Comparison of ENCODE assay signal across 18 cellular contexts in genomic region chr16:56549744-56550385, GRCh38. TPM values are rescaled to one million over a fixed set of nuclear protein-coding genes. Genes with fewer than 3 reads are reported as not detected.
DNase-seq lines count a peak whose midpoint lies in the region; ATAC-seq and TF ChIP-seq lines count a peak whose summit lies in the region.
"Had no signal": no experiment of that assay in that cellular context is flagged by ENCODE, and none has a peak within 500 bp of the region (broad histone marks: within the 10 kb centered on the region; RNA-seq: fewer than 3 reads in every experiment).

No MANE protein-coding gene starts in this region.

- H3K36me3 ChIP-seq in trophoblast cell (ENCODE audit: control insufficient read depth in 1 of 2, insufficient read depth in 2 of 2, low read length in 2 of 2) = no peaks in the 10 kb centered on the region
- H3K36me3 ChIP-seq: Peyer's patch had no signal

- no peak for TF ChIP-seq CTCF in choroid plexus epithelial cell (conservative IDR thresholded peaks at IDR 0.05; ENCODE audit: low read depth, low read length)
- no peak for TF ChIP-seq CTCF in CD4-positive, alpha-beta T cell (IDR thresholded peaks at IDR 0.05)

- no peak overlapping the region for H3K18ac ChIP-seq in trophoblast cell (ENCODE audit: low read length)

- H3K23ac ChIP-seq in trophoblast cell (ENCODE audit: low read length) = no peak overlapping the region

- WGBS in trophoblast cell (ENCODE audit: extremely low coverage, insufficient coverage, insufficient read length) = no CpG with 5 or more reads among the region's 5 CpGs

- H3K27ac Mint-ChIP-seq in activated CD4-positive, alpha-beta memory T cell treated with anti-CD3 and anti-CD28 coated beads for 36 hours = no peak overlapping the region
- H3K27ac Mint-ChIP-seq in activated CD4-positive, alpha-beta memory T cell treated with anti-CD3 and anti-CD28 coated beads, Interleukin-2, amount 10 ng/mL, durations not matched to agents 7 days and 5 days = no peak overlapping the region
- H3K27ac Mint-ChIP-seq in CD4-positive, alpha-beta T cell = no peak overlapping the region
- H3K27ac Mint-ChIP-seq: CD4-positive, CD25-positive, alpha-beta regulatory T cell; mesothelial cell of epicardium had no signal

- peaks cover 2% of the 10 kb centered on the region for H3K9me3 ChIP-seq in trophoblast cell (ENCODE audit: insufficient read depth, low read depth, low read length)
- H3K9me3 ChIP-seq in CD4-positive, alpha-beta T cell (ENCODE audit: control insufficient read depth, low read length) = no peaks in the 10 kb centered on the region
- H3K9me3 ChIP-seq: Peyer's patch had no signal

- H3K14ac ChIP-seq in trophoblast cell (ENCODE audit: low read length) = no peak overlapping the region

- peaks cover 18% of the 10 kb centered on the region for H3K4me1 Mint-ChIP-seq in activated CD4-positive, alpha-beta memory T cell treated with anti-CD3 and anti-CD28 coated beads for 36 hours (ENCODE audit: low read depth)
- H3K4me1 Mint-ChIP-seq in activated CD4-positive, alpha-beta memory T cell treated with anti-CD3 and anti-CD28 coated beads, Interleukin-2, amount 10 ng/mL, durations not matched to agents 7 days and 5 days = peaks cover 15% of the 10 kb centered on the region
- H3K4me1 Mint-ChIP-seq in CD4-positive, alpha-beta T cell (ENCODE audit: low read depth) = peaks cover 16% of the 10 kb centered on the region

- no peak overlapping the region for H2BK5ac ChIP-seq in trophoblast cell (ENCODE audit: low read depth, low read length, poor library complexity)

- no peaks in the 10 kb centered on the region for H3K79me2 ChIP-seq in trophoblast cell (ENCODE audit: control insufficient read depth, insufficient read depth, low read length, poor library complexity)

- no peak overlapping the region for H2BK120ac ChIP-seq in trophoblast cell (ENCODE audit: insufficient read depth, low read length, poor library complexity)

- no peak overlapping the region for H4K8ac ChIP-seq in trophoblast cell (ENCODE audit: low read depth, low read length)

- intact Hi-C loops in activated CD4-positive, alpha-beta memory T cell treated with anti-CD3 and anti-CD28 coated beads for 36 hours (cut with micrococcal nuclease) = no loop called here
- intact Hi-C loops in CD4-positive, alpha-beta T cell (cut with DNase I, micrococcal nuclease) = no loop called here

- H3K4ac ChIP-seq in trophoblast cell (ENCODE audit: low read depth, low read length) = no peak overlapping the region

- no peaks in the 10 kb centered on the region for H3K9me3 Mint-ChIP-seq in activated CD4-positive, alpha-beta memory T cell treated with anti-CD3 and anti-CD28 coated beads for 36 hours
- H3K9me3 Mint-ChIP-seq in activated CD4-positive, alpha-beta memory T cell treated with anti-CD3 and anti-CD28 coated beads, Interleukin-2, amount 10 ng/mL, durations not matched to agents 7 days and 5 days = no peaks in the 10 kb centered on the region
- H3K9me3 Mint-ChIP-seq in CD4-positive, alpha-beta T cell = no peaks in the 10 kb centered on the region
- H3K9me3 Mint-ChIP-seq: CD4-positive, CD25-positive, alpha-beta regulatory T cell; mesothelial cell of epicardium had no signal

- peaks cover 0 to 4% of the 10 kb centered on the region in 2 experiments for H3K4me1 ChIP-seq in trophoblast cell (ENCODE audit: control insufficient read depth in 1 of 2, insufficient read depth in 2 of 2, low read length in 2 of 2)
- H3K4me1 ChIP-seq: Peyer's patch had no signal

- H3K27me3 Mint-ChIP-seq in activated CD4-positive, alpha-beta memory T cell treated with anti-CD3 and anti-CD28 coated beads for 36 hours = peaks cover 8% of the 10 kb centered on the region
- peaks cover 25% of the 10 kb centered on the region for H3K27me3 Mint-ChIP-seq in activated CD4-positive, alpha-beta memory T cell treated with anti-CD3 and anti-CD28 coated beads, Interleukin-2, amount 10 ng/mL, durations not matched to agents 7 days and 5 days
- H3K27me3 Mint-ChIP-seq in CD4-positive, alpha-beta T cell = peaks cover 20% of the 10 kb centered on the region

- no peak overlapping the region for H3K4me3 Mint-ChIP-seq in activated CD4-positive, alpha-beta memory T cell treated with anti-CD3 and anti-CD28 coated beads for 36 hours
- no peak overlapping the region for H3K4me3 Mint-ChIP-seq in activated CD4-positive, alpha-beta memory T cell treated with anti-CD3 and anti-CD28 coated beads, Interleukin-2, amount 10 ng/mL, durations not matched to agents 7 days and 5 days
- H3K4me3 Mint-ChIP-seq in CD4-positive, alpha-beta T cell = no peak overlapping the region
- H3K4me3 Mint-ChIP-seq: CD4-positive, CD25-positive, alpha-beta regulatory T cell; mesothelial cell of epicardium had no signal

- no peak overlapping the region for H3K9ac ChIP-seq in trophoblast cell (ENCODE audit: low read length)

- no peaks in the 10 kb centered on the region for H3K27me3 ChIP-seq in trophoblast cell (ENCODE audit: insufficient read depth, low read length)
- H3K27me3 ChIP-seq in CD4-positive, alpha-beta T cell (ENCODE audit: control insufficient read depth, insufficient read depth, low read length) = peaks cover 6% of the 10 kb centered on the region
- H3K27me3 ChIP-seq: Peyer's patch had no signal

- no peak overlapping the region for H2AFZ ChIP-seq in trophoblast cell (ENCODE audit: insufficient read depth, low read length, poor library complexity)

- H2AK5ac ChIP-seq in trophoblast cell (ENCODE audit: low read length) = no peak overlapping the region

- H2BK12ac ChIP-seq in trophoblast cell (ENCODE audit: low read length) = no peak overlapping the region

- POLR2A ChIA-PET in activated CD4-positive, alpha-beta memory T cell treated with anti-CD3 and anti-CD28 coated beads for 36 hours (lab: Charles Lee) = interaction anchor here (0.6 kb wide), 1 partner anchor 20 kb away, joined by 4 read pairs; no protein-coding TSS in a partner anchor
- POLR2A ChIA-PET in activated CD4-positive, alpha-beta memory T cell treated with anti-CD3 and anti-CD28 coated beads, Interleukin-2, amount 10 ng/mL, durations not matched to agents 7 days and 5 days (lab: Charles Lee) = interaction anchor here (1.6 kb wide), 1 partner anchor 12 kb away, joined by 3 read pairs; no protein-coding TSS in a partner anchor
- POLR2A ChIA-PET in CD4-positive, alpha-beta T cell (lab: Charles Lee) = no interaction called here

- no peak overlapping the region for H3K27ac ChIP-seq in trophoblast cell (ENCODE audit: low read depth, low read length)
- no peak overlapping the region for H3K27ac ChIP-seq in CD4-positive, alpha-beta T cell (ENCODE audit: low read depth, low read length)
- H3K27ac ChIP-seq: Peyer's patch had no signal

- CTCF ChIA-PET in activated CD4-positive, alpha-beta memory T cell treated with anti-CD3 and anti-CD28 coated beads for 36 hours (lab: Charles Lee) = no interaction called here
- CTCF ChIA-PET in activated CD4-positive, alpha-beta memory T cell treated with anti-CD3 and anti-CD28 coated beads, Interleukin-2, amount 10 ng/mL, durations not matched to agents 7 days and 5 days (lab: Charles Lee) = interaction anchor here (0.9 kb wide), 1 partner anchor 33 kb away, joined by 3 read pairs; no protein-coding TSS in a partner anchor
- CTCF ChIA-PET in CD4-positive, alpha-beta T cell (lab: Charles Lee) = no interaction called here

- H4K12ac ChIP-seq in trophoblast cell (ENCODE audit: low read depth, low read length) = no peak overlapping the region

- no peak overlapping the region for H3K4me2 ChIP-seq in trophoblast cell (ENCODE audit: low read length)

- peak; percentile 31 for DNase-seq in activated CD4-positive, alpha-beta memory T cell treated with anti-CD3 and anti-CD28 coated beads for 36 hours
- DNase-seq in activated CD4-positive, alpha-beta memory T cell treated with anti-CD3 and anti-CD28 coated beads, Interleukin-2, amount 10 ng/mL, durations not matched to agents 7 days and 5 days = no peak
- peak; percentile 30 for DNase-seq in M059J (ENCODE audit: low read depth)
- DNase-seq in choroid plexus epithelial cell (ENCODE audit: low read depth) = peak; percentile 15
- peak; percentile 40 to 69 for DNase-seq in trophoblast cell
- no peak for DNase-seq in CD4-positive, alpha-beta T cell
- DNase-seq in NCI-H69 (lab: John Stamatoyannopoulos, UW) = no peak
- DNase-seq: aorta; CD4-positive, CD25-positive, alpha-beta regulatory T cell; dermis blood vessel endothelial cell; DND-41; NCI-H1092; NCI-H774; Peyer's patch had no signal

- H3K36me3 Mint-ChIP-seq in activated CD4-positive, alpha-beta memory T cell treated with anti-CD3 and anti-CD28 coated beads for 36 hours = no peaks in the 10 kb centered on the region
- H3K36me3 Mint-ChIP-seq in activated CD4-positive, alpha-beta memory T cell treated with anti-CD3 and anti-CD28 coated beads, Interleukin-2, amount 10 ng/mL, durations not matched to agents 7 days and 5 days (ENCODE audit: low read depth) = no peaks in the 10 kb centered on the region
- no peaks in the 10 kb centered on the region for H3K36me3 Mint-ChIP-seq in CD4-positive, alpha-beta T cell (ENCODE audit: low read depth)
- H3K36me3 Mint-ChIP-seq: CD4-positive, CD25-positive, alpha-beta regulatory T cell; mesothelial cell of epicardium had no signal

- peaks cover 2% of the 10 kb centered on the region for H3K79me1 ChIP-seq in trophoblast cell (ENCODE audit: low read length)

- no peak overlapping the region for H4K91ac ChIP-seq in trophoblast cell (ENCODE audit: low read depth, low read length)

- H3K4me3 ChIP-seq in choroid plexus epithelial cell (ENCODE audit: low read depth, low read length) (no peak overlapping the region), trophoblast cell (ENCODE audit: low read depth, low read length) (no peak overlapping the region)
- H3K4me3 ChIP-seq: Peyer's patch had no signal

- ATAC-seq in CD4-positive, alpha-beta T cell (ENCODE audit: poor library complexity) = no peak
- ATAC-seq in HG03139 (IDR thresholded peaks at IDR 0.05; ENCODE audit: unreplicated experiment) = no peak

RNA-seq across cellular contexts. Expression of gene MT4, which starts 15.0 kb away (rescaled TPM):
- not detected for total RNA-seq in activated CD4-positive, alpha-beta memory T cell treated with anti-CD3 and anti-CD28 coated beads for 36 hours
- total RNA-seq in activated CD4-positive, alpha-beta memory T cell treated with anti-CD3 and anti-CD28 coated beads, Interleukin-2, amount 10 ng/mL, durations not matched to agents 7 days and 5 days = not detected
- total RNA-seq in M059J (2014; rRNA removed; shearing (Covaris generic)) = not detected in 2 replicates
- 0.88 and 1.5 TPM in 2 replicates for polyA plus RNA-seq in trophoblast cell (2013)
- not detected for total RNA-seq in CD4-positive, alpha-beta T cell
- total RNA-seq: aorta; CD4-positive, CD25-positive, alpha-beta regulatory T cell; dermis blood vessel endothelial cell; H4; mesothelial cell of epicardium; Peyer's patch; skeletal muscle tissue had no signal
- polyA plus RNA-seq: aorta; CD4-positive, CD25-positive, alpha-beta regulatory T cell had no signal

RNA-seq across cellular contexts. Expression of gene BBS2, which starts 30.0 kb away (rescaled TPM):
- 10 to 100 TPM; 21.5 to 22.6 TPM for total RNA-seq in activated CD4-positive, alpha-beta memory T cell treated with anti-CD3 and anti-CD28 coated beads for 36 hours
- total RNA-seq in activated CD4-positive, alpha-beta memory T cell treated with anti-CD3 and anti-CD28 coated beads, Interleukin-2, amount 10 ng/mL, durations not matched to agents 7 days and 5 days = 10 to 100 TPM; 15.6 to 18.4 TPM
- 60.4 and 62.6 TPM in 2 replicates for total RNA-seq in M059J (2014; rRNA removed; shearing (Covaris generic))
- polyA plus RNA-seq in trophoblast cell (2013) = 17.5 and 17.9 TPM in 2 replicates
- total RNA-seq in CD4-positive, alpha-beta T cell = 10 to 100 TPM; 69.6 to 72.8 TPM

RNA-seq across cellular contexts. Expression of gene MT3, which starts 39.5 kb away (rescaled TPM):
- total RNA-seq in activated CD4-positive, alpha-beta memory T cell treated with anti-CD3 and anti-CD28 coated beads for 36 hours = 1 to 10 TPM; 3.1 to 3.9 TPM
- total RNA-seq in activated CD4-positive, alpha-beta memory T cell treated with anti-CD3 and anti-CD28 coated beads, Interleukin-2, amount 10 ng/mL, durations not matched to agents 7 days and 5 days = 1 to 10 TPM; 1.8 to 2.5 TPM
- total RNA-seq in M059J (2014; rRNA removed; shearing (Covaris generic)) = not detected in 2 replicates
- not detected in 2 replicates for polyA plus RNA-seq in trophoblast cell (2013)
- total RNA-seq in CD4-positive, alpha-beta T cell = under 1 TPM in 1 of 2 experiments, not detected in 1; 0.50 TPM
- total RNA-seq: CD4-positive, CD25-positive, alpha-beta regulatory T cell; dermis blood vessel endothelial cell; H4; mesothelial cell of epicardium; Peyer's patch had no signal
- polyA plus RNA-seq: aorta had no signal

RNA-seq across cellular contexts. Expression of gene MT2A, which starts 58.5 kb away (rescaled TPM):
- total RNA-seq in activated CD4-positive, alpha-beta memory T cell treated with anti-CD3 and anti-CD28 coated beads for 36 hours = 100 to 1,000 TPM; 102 to 105 TPM
- 10 to 100 TPM; 47.9 to 51.4 TPM for total RNA-seq in activated CD4-positive, alpha-beta memory T cell treated with anti-CD3 and anti-CD28 coated beads, Interleukin-2, amount 10 ng/mL, durations not matched to agents 7 days and 5 days
- total RNA-seq in M059J (2014; rRNA removed; shearing (Covaris generic)) = 521 and 535 TPM in 2 replicates
- 236 and 279 TPM in 2 replicates for polyA plus RNA-seq in trophoblast cell (2013)
- 10 to 100 TPM; 47.1 to 50.8 TPM for total RNA-seq in CD4-positive, alpha-beta T cell

Comparison
In these comparisons a context has a peak if more than half of its experiments do, and no peak if none do; other contexts are left out.
1. DNase-seq: peak in activated CD4-positive, alpha-beta memory T cell treated with anti-CD3 and anti-CD28 coated beads for 36 hours (single experiment), M059J (single experiment), choroid plexus epithelial cell (single experiment) and trophoblast cell (2 of 2); none in activated CD4-positive, alpha-beta memory T cell treated with anti-CD3 and anti-CD28 coated beads, Interleukin-2, amount 10 ng/mL, durations not matched to agents 7 days and 5 days (single experiment), CD4-positive, alpha-beta T cell (0 of 10) and NCI-H69 (single experiment).